Comparison of ENCODE assay signal across 20 cellular contexts in genomic region chr4:1251773-1252066, GRCh38. TPM values are rescaled to one million over a fixed set of nuclear protein-coding genes. Genes with fewer than 3 reads are reported as not detected.
DNase-seq lines count a peak whose midpoint lies in the region; ATAC-seq and TF ChIP-seq lines count a peak whose summit lies in the region.
"Had no signal": no experiment of that assay in that cellular context is flagged by ENCODE, and none has a peak within 500 bp of the region (broad histone marks: within the 10 kb centered on the region; RNA-seq: fewer than 3 reads in every experiment).

No MANE protein-coding gene starts in this region.

- peaks cover 56% of the 10 kb centered on the region for H3K36me3 Mint-ChIP-seq in activated naive CD4-positive, alpha-beta T cell treated with anti-CD3 and anti-CD28 coated beads, Interleukin-2, amount 10 ng/mL, durations not matched to agents 7 days and 5 days
- peaks cover 36% of the 10 kb centered on the region for H3K36me3 Mint-ChIP-seq in activated naive CD4-positive, alpha-beta T cell treated with anti-CD3 and anti-CD28 coated beads for 36 hours (ENCODE audit: low read depth)
- peaks cover 6% of the 10 kb centered on the region for H3K36me3 Mint-ChIP-seq in activated B cell treated with CpG ODN at 0.5 μM for 24 hours (ENCODE audit: low read depth)
- peaks cover 49% of the 10 kb centered on the region for H3K36me3 Mint-ChIP-seq in endothelial cell (ENCODE audit: low read depth, unreplicated experiment)
- H3K36me3 Mint-ChIP-seq in stimulated activated effector memory CD8-positive, alpha-beta T cell treated with anti-CD3 and anti-CD28 coated beads, Interleukin-12 subunit alpha, Interleukin-12 subunit beta, amount 100 ng/mL, for 72 hours = peaks cover 37% of the 10 kb centered on the region

- H3K4me1 Mint-ChIP-seq in activated naive CD4-positive, alpha-beta T cell treated with anti-CD3 and anti-CD28 coated beads, Interleukin-2, amount 10 ng/mL, durations not matched to agents 7 days and 5 days = peaks cover 63% of the 10 kb centered on the region
- H3K4me1 Mint-ChIP-seq in activated naive CD4-positive, alpha-beta T cell treated with anti-CD3 and anti-CD28 coated beads for 36 hours (ENCODE audit: low read depth) = peaks cover 69% of the 10 kb centered on the region
- H3K4me1 Mint-ChIP-seq in activated B cell treated with CpG ODN at 0.5 μM for 24 hours = peaks cover 36% of the 10 kb centered on the region
- peaks cover 12% of the 10 kb centered on the region for H3K4me1 Mint-ChIP-seq in endothelial cell (ENCODE audit: unreplicated experiment)
- H3K4me1 Mint-ChIP-seq in stimulated activated effector memory CD8-positive, alpha-beta T cell treated with anti-CD3 and anti-CD28 coated beads, Interleukin-12 subunit alpha, Interleukin-12 subunit beta, amount 100 ng/mL, for 72 hours = peaks cover 70% of the 10 kb centered on the region

- no peak for DNase-seq in activated naive CD4-positive, alpha-beta T cell treated with anti-CD3 and anti-CD28 coated beads, Interleukin-2, amount 10 ng/mL, durations not matched to agents 7 days and 5 days
- no peak for DNase-seq in activated naive CD4-positive, alpha-beta T cell treated with anti-CD3 and anti-CD28 coated beads for 36 hours
- DNase-seq in activated B cell treated with CpG ODN at 0.5 μM for 24 hours = no peak
- DNase-seq in endothelial cell (ENCODE audit: low spot score) = no peak
- no peak for DNase-seq in stimulated activated effector memory CD8-positive, alpha-beta T cell treated with anti-CD3 and anti-CD28 coated beads, Interleukin-12 subunit alpha, Interleukin-12 subunit beta, amount 100 ng/mL, for 72 hours (ENCODE audit: low spot score in 2 of 2)
- no peak for DNase-seq in EL
- DNase-seq: activated CD4-positive, alpha-beta T cell treated with anti-CD3 and anti-CD28 coated beads, Interleukin-2, amount 50 U/mL, for 48 hours; amygdala; central memory CD4-positive, alpha-beta T cell; NCI-H1092 treated with DMSO at 0.1 percent for 48 hours; NCI-H2029 treated with DMSO at 0.1 percent for 48 hours; NCI-H446; SHP77; SW 1271; thyroid gland had no signal

- no peak for ATAC-seq in activated B cell treated with CpG ODN at 0.5 μM for 24 hours (ENCODE audit: low read depth)
- no peak for ATAC-seq in stimulated activated effector memory CD8-positive, alpha-beta T cell treated with anti-CD3 and anti-CD28 coated beads, Interleukin-12 subunit alpha, Interleukin-12 subunit beta, amount 100 ng/mL, for 72 hours
- no peak for ATAC-seq in HG03280 (IDR thresholded peaks at IDR 0.05; ENCODE audit: unreplicated experiment)
- ATAC-seq in GM21737 (IDR thresholded peaks at IDR 0.05; ENCODE audit: unreplicated experiment) = no peak
- ATAC-seq: esophagus mucosa, sciatic nerve had no signal

- CTCF ChIA-PET in activated naive CD4-positive, alpha-beta T cell treated with anti-CD3 and anti-CD28 coated beads, Interleukin-2, amount 10 ng/mL, durations not matched to agents 7 days and 5 days (lab: Charles Lee) = interaction anchor here (5.9 kb wide), 1 partner anchor 15 kb away, joined by 48 read pairs; no protein-coding TSS in a partner anchor
- CTCF ChIA-PET in activated naive CD4-positive, alpha-beta T cell treated with anti-CD3 and anti-CD28 coated beads for 36 hours (lab: Charles Lee) = interaction anchor here (0.7 to 3.0 kb wide), 2 partner anchors 13 to 119 kb away, joined by 6 to 13 read pairs; no protein-coding TSS in a partner anchor
- CTCF ChIA-PET in activated B cell treated with CpG ODN at 0.5 μM for 24 hours (lab: Charles Lee) = no interaction called here

- POLR2A ChIA-PET in activated B cell treated with CpG ODN at 0.5 μM for 24 hours (lab: Charles Lee) = no interaction called here

- H3K27ac Mint-ChIP-seq in activated naive CD4-positive, alpha-beta T cell treated with anti-CD3 and anti-CD28 coated beads, Interleukin-2, amount 10 ng/mL, durations not matched to agents 7 days and 5 days = peak overlapping the region; percentile 24
- no peak overlapping the region for H3K27ac Mint-ChIP-seq in activated naive CD4-positive, alpha-beta T cell treated with anti-CD3 and anti-CD28 coated beads for 36 hours
- H3K27ac Mint-ChIP-seq in activated B cell treated with CpG ODN at 0.5 μM for 24 hours (peak overlapping the region; percentile 35), endothelial cell (ENCODE audit: unreplicated experiment) (peak overlapping the region; percentile 13)
- peak overlapping the region; percentile 97 for H3K27ac Mint-ChIP-seq in stimulated activated effector memory CD8-positive, alpha-beta T cell treated with anti-CD3 and anti-CD28 coated beads, Interleukin-12 subunit alpha, Interleukin-12 subunit beta, amount 100 ng/mL, for 72 hours

- no peak overlapping the region for H3K4me3 Mint-ChIP-seq in activated naive CD4-positive, alpha-beta T cell treated with anti-CD3 and anti-CD28 coated beads, Interleukin-2, amount 10 ng/mL, durations not matched to agents 7 days and 5 days
- H3K4me3 Mint-ChIP-seq in activated naive CD4-positive, alpha-beta T cell treated with anti-CD3 and anti-CD28 coated beads for 36 hours = no peak overlapping the region
- peak overlapping the region; percentile 46 for H3K4me3 Mint-ChIP-seq in activated B cell treated with CpG ODN at 0.5 μM for 24 hours
- peak overlapping the region; percentile 73 for H3K4me3 Mint-ChIP-seq in endothelial cell (ENCODE audit: unreplicated experiment)
- H3K4me3 Mint-ChIP-seq in stimulated activated effector memory CD8-positive, alpha-beta T cell treated with anti-CD3 and anti-CD28 coated beads, Interleukin-12 subunit alpha, Interleukin-12 subunit beta, amount 100 ng/mL, for 72 hours = peak overlapping the region; percentile 86
- H3K4me3 Mint-ChIP-seq: CD14-positive monocyte had no signal

- intact Hi-C loops in activated naive CD4-positive, alpha-beta T cell treated with anti-CD3 and anti-CD28 coated beads for 36 hours (cut with micrococcal nuclease) = no loop called here
- intact Hi-C loops in activated B cell treated with CpG ODN at 0.5 μM for 24 hours (cut with micrococcal nuclease) = no loop called here

- H3K27me3 Mint-ChIP-seq in activated naive CD4-positive, alpha-beta T cell treated with anti-CD3 and anti-CD28 coated beads, Interleukin-2, amount 10 ng/mL, durations not matched to agents 7 days and 5 days = no peaks in the 10 kb centered on the region
- no peaks in the 10 kb centered on the region for H3K27me3 Mint-ChIP-seq in activated naive CD4-positive, alpha-beta T cell treated with anti-CD3 and anti-CD28 coated beads for 36 hours (ENCODE audit: low read depth)
- H3K27me3 Mint-ChIP-seq in activated B cell treated with CpG ODN at 0.5 μM for 24 hours (no peaks in the 10 kb centered on the region), endothelial cell (ENCODE audit: unreplicated experiment) (peaks cover 10% of the 10 kb centered on the region)

- TF ChIP-seq CTCF in activated B cell treated with CpG ODN at 0.5 μM for 24 hours (IDR thresholded peaks at IDR 0.05) = no peak
- TF ChIP-seq CTCF in endothelial cell (IDR thresholded peaks at IDR 0.05; ENCODE audit: unreplicated experiment) = no peak

- peaks cover 30% of the 10 kb centered on the region for H3K9me3 Mint-ChIP-seq in activated naive CD4-positive, alpha-beta T cell treated with anti-CD3 and anti-CD28 coated beads, Interleukin-2, amount 10 ng/mL, durations not matched to agents 7 days and 5 days
- H3K9me3 Mint-ChIP-seq in activated naive CD4-positive, alpha-beta T cell treated with anti-CD3 and anti-CD28 coated beads for 36 hours = peaks cover 10% of the 10 kb centered on the region
- H3K9me3 Mint-ChIP-seq in activated B cell treated with CpG ODN at 0.5 μM for 24 hours (peaks cover 6% of the 10 kb centered on the region), endothelial cell (ENCODE audit: unreplicated experiment) (peaks cover 9% of the 10 kb centered on the region)
- H3K9me3 Mint-ChIP-seq in stimulated activated effector memory CD8-positive, alpha-beta T cell treated with anti-CD3 and anti-CD28 coated beads, Interleukin-12 subunit alpha, Interleukin-12 subunit beta, amount 100 ng/mL, for 72 hours = no peaks in the 10 kb centered on the region

RNA-seq across cellular contexts. Expression of gene CTBP1, which starts 2.8 kb away (rescaled TPM):
- total RNA-seq in activated naive CD4-positive, alpha-beta T cell treated with anti-CD3 and anti-CD28 coated beads for 36 hours = 100 to 1,000 TPM; 136 to 140 TPM
- total RNA-seq in activated B cell treated with CpG ODN at 0.5 μM for 24 hours (162 and 175 TPM in 2 replicates), endothelial cell (ENCODE audit: unreplicated experiment) (165 TPM)

RNA-seq across cellular contexts. Expression of gene MAEA, which starts 38.0 kb away (rescaled TPM):
- total RNA-seq in activated naive CD4-positive, alpha-beta T cell treated with anti-CD3 and anti-CD28 coated beads for 36 hours = 10 to 100 TPM; 25.2 to 29.4 TPM
- total RNA-seq in activated B cell treated with CpG ODN at 0.5 μM for 24 hours (67.3 and 73.7 TPM in 2 replicates), endothelial cell (ENCODE audit: unreplicated experiment) (68.2 TPM)

Comparison
In these comparisons a context has a peak if more than half of its experiments do, and no peak if none do; other contexts are left out.
1. H3K4me3 Mint-ChIP-seq: peak in activated B cell treated with CpG ODN at 0.5 μM for 24 hours (single experiment), endothelial cell (single experiment) and stimulated activated effector memory CD8-positive, alpha-beta T cell treated with anti-CD3 and anti-CD28 coated beads, Interleukin-12 subunit alpha, Interleukin-12 subunit beta, amount 100 ng/mL, for 72 hours (single experiment); none in activated naive CD4-positive, alpha-beta T cell treated with anti-CD3 and anti-CD28 coated beads, Interleukin-2, amount 10 ng/mL, durations not matched to agents 7 days and 5 days (single experiment) and activated naive CD4-positive, alpha-beta T cell treated with anti-CD3 and anti-CD28 coated beads for 36 hours (single experiment).